1 cellular context compared by ENCODE assay signal in the genomic region with DNA sequence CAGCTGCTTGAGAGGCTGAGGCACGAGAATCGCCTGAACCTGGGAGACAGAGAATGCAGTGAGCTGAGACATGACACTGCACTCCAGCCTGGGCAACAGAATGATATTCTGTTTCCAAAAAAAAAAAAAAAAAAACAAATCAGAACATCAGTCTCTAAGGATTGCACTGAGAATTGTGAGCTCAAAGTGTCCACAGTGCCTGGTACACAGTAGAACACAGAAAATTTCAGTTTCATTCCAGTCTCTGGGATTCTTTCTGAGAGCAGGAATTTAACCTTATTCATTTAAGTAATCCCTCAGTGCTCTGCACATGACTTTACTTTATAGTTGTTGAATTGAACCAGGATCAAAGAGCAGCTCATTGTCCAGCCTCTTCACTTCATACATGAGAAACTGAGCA.
TF ChIP-seq lines count a peak whose summit lies in the region.

No MANE protein-coding gene starts in this region.

TF ChIP-seq in GM23338, 12 proteins besides CTCF, POLR2A, EP300 and RAD21 (continued from another document):
- TF ChIP-seq ZNF462 (CRISPR knock-in tag; IDR thresholded peaks at IDR 0.05): no peak
- TF ChIP-seq EZH2 (IDR thresholded peaks at IDR 0.05; ENCODE audit: low read depth, unreplicated experiment): no peak
